ENCODE assay signal across 9 cellular contexts in the genomic region with DNA sequence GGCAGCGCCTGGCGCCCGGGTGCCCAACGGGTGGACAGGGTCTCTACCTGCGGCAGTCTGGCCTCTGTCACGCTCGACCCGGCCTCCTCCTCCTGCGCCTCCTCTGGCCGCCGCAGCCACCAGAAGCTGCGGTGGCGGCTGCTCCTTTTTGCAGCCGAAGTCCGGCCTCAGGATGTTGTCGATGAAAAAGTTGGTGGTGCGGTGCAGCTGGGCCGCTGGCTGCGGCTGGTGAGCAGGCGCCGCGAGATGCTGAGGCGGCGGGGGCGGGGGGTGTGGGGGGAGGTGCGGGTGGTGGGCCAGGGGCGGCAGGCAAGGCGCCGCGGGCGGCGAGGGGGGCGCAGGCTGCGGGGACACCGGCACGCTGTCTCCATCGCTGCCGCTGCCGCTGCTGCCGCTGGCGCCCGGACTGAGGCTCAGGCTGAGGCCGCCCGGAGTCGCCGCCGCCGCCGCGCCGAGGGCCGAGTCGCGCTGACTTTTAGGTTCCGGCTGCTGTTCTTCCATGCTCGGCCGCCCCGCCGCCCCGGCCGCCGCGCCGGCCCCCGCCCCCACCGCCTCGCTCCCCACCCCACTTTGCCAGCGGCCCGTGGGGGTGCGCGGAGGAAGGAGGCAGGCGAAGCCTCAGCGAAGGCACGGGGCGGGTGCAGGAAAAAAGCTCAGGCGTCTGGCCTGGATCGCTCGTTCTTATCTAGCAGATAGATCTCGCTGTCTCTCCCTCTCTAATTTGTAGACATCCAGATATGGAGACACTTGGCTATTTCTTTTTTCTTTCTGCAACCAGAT. TPM values are rescaled to one million over a fixed set of nuclear protein-coding genes. Genes with fewer than 3 reads are reported as not detected.
DNase-seq lines count a peak whose midpoint lies in the region; ATAC-seq, FAIRE-seq and TF ChIP-seq lines count a peak whose summit lies in the region.
"Had no signal": no experiment of that assay in that cellular context is flagged by ENCODE, and none has a peak within 500 bp of the region (broad histone marks: within the 10 kb centered on the region; RNA-seq: fewer than 3 reads in every experiment).

No MANE protein-coding gene starts in this region.

- H3K9ac ChIP-seq in iPS-20b (ENCODE audit: low read depth, low read length), result no peak overlapping the region

- H3K9me3 ChIP-seq in iPS-20b (ENCODE audit: insufficient read depth, low read depth, low read length), result peaks cover 6% of the 10 kb centered on the region; the same call in 1 of the 2 replicates
- no peaks in the 10 kb centered on the region for H3K9me3 ChIP-seq in thoracic aorta
- H3K9me3 ChIP-seq: body of pancreas had no signal

- H3K4me3 Mint-ChIP-seq in activated T-cell treated with anti-CD3 and anti-CD28 coated beads, Interleukin-2, amount 50 U/mL, for 72 hours, result peak overlapping the region; percentile 67 to 69

- H3K27me3 ChIP-seq in iPS-20b (ENCODE audit: insufficient read depth, low read length), result peaks cover 100% of the 10 kb centered on the region
- peaks cover 48% of the 10 kb centered on the region for H3K27me3 ChIP-seq in thoracic aorta (replicated peaks; ENCODE audit: insufficient read depth)

- peaks cover 0 to 2% of the 10 kb centered on the region in 2 donors for H3K36me3 Mint-ChIP-seq in activated T-cell treated with anti-CD3 and anti-CD28 coated beads, Interleukin-2, amount 50 U/mL, for 72 hours (ENCODE audit: insufficient read depth in 2 of 2)

- peaks cover 88% of the 10 kb centered on the region for H3K27me3 Mint-ChIP-seq in activated T-cell treated with anti-CD3 and anti-CD28 coated beads, Interleukin-2, amount 50 U/mL, for 72 hours (ENCODE audit: low read depth)

- ATAC-seq in activated T-cell treated with anti-CD3 and anti-CD28 coated beads, Interleukin-2, amount 50 U/mL, for 72 hours (replicated peaks in 1 of 2), result peak in 1 of 2 donors; percentile 31
- ATAC-seq in thoracic aorta (ENCODE audit: insufficient number of reproducible peaks, low FRiP score, low read depth), result no peak
- no peak for ATAC-seq in GM21423 (IDR thresholded peaks at IDR 0.05; ENCODE audit: unreplicated experiment)
- ATAC-seq: body of pancreas had no signal

- H3K4me1 ChIP-seq in iPS-20b (ENCODE audit: insufficient read depth, low read length) (peaks cover 22% of the 10 kb centered on the region; the same call in 1 of the 2 replicates), thoracic aorta (ENCODE audit: control insufficient read depth in 1 of 2, low read depth in 2 of 2) (peaks cover 25 to 39% of the 10 kb centered on the region in 2 donors)

- H3K9me3 Mint-ChIP-seq in activated T-cell treated with anti-CD3 and anti-CD28 coated beads, Interleukin-2, amount 50 U/mL, for 72 hours, result no peaks in the 10 kb centered on the region

- H3K4me1 Mint-ChIP-seq in activated T-cell treated with anti-CD3 and anti-CD28 coated beads, Interleukin-2, amount 50 U/mL, for 72 hours (ENCODE audit: low read depth), result peaks cover 36% of the 10 kb centered on the region

- H3K36me3 ChIP-seq in iPS-20b (ENCODE audit: insufficient read depth, low read depth, low read length) (no peaks in the 10 kb centered on the region), thoracic aorta (no peaks in the 10 kb centered on the region)

- peak overlapping the region; percentile 25 for H3K27ac Mint-ChIP-seq in activated T-cell treated with anti-CD3 and anti-CD28 coated beads, Interleukin-2, amount 50 U/mL, for 72 hours

- H3K4me3 ChIP-seq in WI38 (ENCODE audit: low read depth, low read length) (peak overlapping the region; percentile 27; the same call in 1 of the 2 replicates), iPS-20b (ENCODE audit: low read length) (peak overlapping the region; percentile 51; the same call in 1 of the 2 replicates), thoracic aorta (peak overlapping the region; percentile 67)
- H3K4me3 ChIP-seq: body of pancreas had no signal

- TF ChIP-seq CTCF in WI38 (IDR thresholded peaks at IDR 0.05; ENCODE audit: low read depth, low read length) (no peak), thoracic aorta (IDR thresholded peaks at IDR 0.05) (no peak)

- H3K27ac ChIP-seq in iPS-20b (ENCODE audit: low read length), result no peak overlapping the region
- no peak overlapping the region for H3K27ac ChIP-seq in thoracic aorta
- H3K27ac ChIP-seq: body of pancreas had no signal

- DNase-seq in activated T-cell treated with anti-CD3 and anti-CD28 coated beads, Interleukin-2, amount 50 U/mL, for 72 hours, result no peak
- no peak for DNase-seq in activated T-cell treated with anti-CD3 and anti-CD28 coated beads, Interleukin-2, amount 50 U/mL, for 1 hour
- DNase-seq in thoracic aorta (ENCODE audit: low spot score) (no peak), GM19239 (ENCODE audit: insufficient read length, low spot score) (no peak), CD1c-positive myeloid dendritic cell (ENCODE audit: extremely low spot score) (no peak)

- no peak for FAIRE-seq in GM19239 (lab: Jason Lieb, UNC)

RNA-seq across cellular contexts. Expression of a gene that starts 0.6 kb away (rescaled TPM):
- total RNA-seq in activated T-cell treated with anti-CD3 and anti-CD28 coated beads, Interleukin-2, amount 50 U/mL, for 72 hours, result not detected
- not detected for total RNA-seq in thoracic aorta
- total RNA-seq: body of pancreas had no signal
